14 cellular contexts compared by ENCODE assay signal in the genomic region with DNA sequence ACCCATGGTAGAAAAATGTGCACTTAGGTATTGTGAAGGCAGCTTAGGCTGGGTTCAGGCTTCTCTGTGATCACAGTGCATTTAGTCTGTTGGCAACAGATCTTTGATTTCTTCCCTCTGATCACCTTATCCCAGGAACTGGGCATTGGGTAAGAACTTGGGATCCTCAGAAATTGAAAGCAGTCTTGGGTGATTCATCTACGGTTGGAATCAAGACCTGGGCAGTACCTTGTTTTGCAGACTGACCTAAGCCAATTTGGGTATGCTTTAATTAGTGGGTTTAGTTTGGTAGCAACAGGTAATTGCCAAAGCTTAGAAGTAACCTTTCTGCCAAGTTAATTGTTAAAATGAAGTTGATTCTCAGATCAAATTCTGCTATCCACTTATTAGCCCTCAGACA. TPM values are rescaled to one million over a fixed set of nuclear protein-coding genes. Genes with fewer than 3 reads are reported as not detected.
"Had no signal": no experiment of that assay in that cellular context is flagged by ENCODE, and none has a peak within 500 bp of the region (broad histone marks: within the 10 kb centered on the region; RNA-seq: fewer than 3 reads in every experiment).

No MANE protein-coding gene starts in this region.

- H3K9me3 ChIP-seq: mucosa of descending colon, ovary, upper lobe of left lung, vagina had no signal

- ATAC-seq: mucosa of descending colon; naive thymus-derived CD8-positive, alpha-beta T cell; right cardiac atrium had no signal

- H3K36me3 ChIP-seq: ovary, upper lobe of left lung, vagina had no signal

- H3K27me3 ChIP-seq: hepatocyte, ovary, upper lobe of left lung, vagina had no signal

- H3K4me3 ChIP-seq: hepatocyte, mucosa of descending colon, ovary, smooth muscle cell, upper lobe of left lung, vagina had no signal

- H3K4me1 ChIP-seq: vagina had no signal

- DNase-seq: erythroblast; foreskin melanocyte; head of caudate nucleus; mucosa of descending colon; naive thymus-derived CD8-positive, alpha-beta T cell; nucleus accumbens; ovary; right cardiac atrium; stimulated activated CD4-positive, alpha-beta T cell treated with anti-CD3 and anti-CD28 coated beads, Interleukin-2, amount 100 ng/mL, for 48 hours; stimulated activated naive CD4-positive, alpha-beta T cell treated with Interleukin-2 at 50 U/mL for 16 hours; upper lobe of left lung had no signal

- H3K27ac ChIP-seq: hepatocyte, ovary, upper lobe of left lung, vagina had no signal

RNA-seq across cellular contexts. Expression of a gene that starts 17.8 kb away (rescaled TPM):
- total RNA-seq: naive thymus-derived CD8-positive, alpha-beta T cell had no signal
